In the genomic region with DNA sequence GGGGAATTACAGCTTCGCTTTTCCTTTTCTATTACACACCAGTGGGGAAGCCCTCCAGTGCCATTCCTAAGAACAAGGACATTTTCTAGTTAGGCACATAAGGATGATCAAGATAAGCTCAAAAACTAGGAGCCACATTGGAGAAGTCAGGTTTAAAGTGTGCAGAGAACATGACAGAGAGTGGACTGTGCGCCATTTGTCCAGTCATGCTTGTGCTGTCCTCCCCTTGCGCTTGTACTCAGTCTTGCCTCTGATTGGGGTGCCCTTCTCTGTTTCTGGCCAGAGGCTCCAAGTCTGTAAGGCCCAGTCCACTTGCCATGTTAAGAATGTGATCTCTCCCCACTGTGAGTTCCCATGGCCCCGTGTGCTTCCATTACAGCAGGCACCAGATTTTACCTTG, we compare ENCODE assay signal across 16 cellular contexts.
A peak's percentile ranks its signal among the peaks of the same experiment; 100 is the strongest.
DNase-seq lines count a peak whose midpoint lies in the region; ATAC-seq, FAIRE-seq and TF ChIP-seq lines count a peak whose summit lies in the region.
"Had no signal": no experiment of that assay in that cellular context is flagged by ENCODE, and none has a peak within 500 bp of the region (broad histone marks: within the 10 kb centered on the region; RNA-seq: fewer than 3 reads in every experiment).

No MANE protein-coding gene starts in this region.

- H3K9me3 ChIP-seq in CD4-positive, CD25-positive, alpha-beta regulatory T cell (ENCODE audit: control insufficient read depth in 2 of 2, low read length in 2 of 2): no peaks in the 10 kb centered on the region
- no peaks in the 10 kb centered on the region for H3K9me3 ChIP-seq in CD8-positive, alpha-beta T cell (ENCODE audit: low read length)
- H3K9me3 ChIP-seq in K562 (replicated peaks; ENCODE audit: control insufficient read depth, insufficient read depth, low read depth, low read length) (no peaks in the 10 kb centered on the region), neural progenitor cell (ENCODE audit: low read depth) (no peaks in the 10 kb centered on the region)
- H3K9me3 ChIP-seq: BLaER1 treated with 17β-estradiol and CSF1 and Interleukin-3, amounts not matched to agents 10 nM and 100 nM had no signal

- H3K36me3 ChIP-seq in CD4-positive, CD25-positive, alpha-beta regulatory T cell (ENCODE audit: control insufficient read depth, insufficient read depth, low read length): peaks cover 29% of the 10 kb centered on the region
- H3K36me3 ChIP-seq in CD8-positive, alpha-beta T cell (ENCODE audit: insufficient read depth, low read length): no peaks in the 10 kb centered on the region
- peaks cover 34% of the 10 kb centered on the region for H3K36me3 ChIP-seq in K562 (ENCODE audit: control insufficient read depth, insufficient read depth, low read length)
- H3K36me3 ChIP-seq in neural progenitor cell: no peaks in the 10 kb centered on the region

- ATAC-seq in CD4-positive, CD25-positive, alpha-beta regulatory T cell (ENCODE audit: low read depth in 2 of 2): no peak
- ATAC-seq in CD8-positive, alpha-beta T cell: no peak
- peak; percentile 59 for ATAC-seq in K562
- no peak for ATAC-seq in HG03139 (IDR thresholded peaks at IDR 0.05; ENCODE audit: unreplicated experiment)
- ATAC-seq: GM23338, HCT116 had no signal

- no peak for TF ChIP-seq EP300 in K562 (IDR thresholded peaks at IDR 0.05; ENCODE audit: low read length)

- FAIRE-seq in K562 (lab: Jason Lieb, UNC): no peak

- no peaks in the 10 kb centered on the region for H3K27me3 ChIP-seq in CD4-positive, CD25-positive, alpha-beta regulatory T cell (ENCODE audit: control insufficient read depth, insufficient read depth, low read length)
- H3K27me3 ChIP-seq in CD8-positive, alpha-beta T cell (ENCODE audit: insufficient read depth, low read length): no peaks in the 10 kb centered on the region
- no peaks in the 10 kb centered on the region for H3K27me3 ChIP-seq in K562 (ENCODE audit: control insufficient read depth in 2 of 2, insufficient read depth in 2 of 2, low read length in 2 of 2)
- H3K27me3 ChIP-seq in neural progenitor cell: no peaks in the 10 kb centered on the region
- H3K27me3 ChIP-seq: BLaER1 treated with 17β-estradiol and CSF1 and Interleukin-3, amounts not matched to agents 10 nM and 100 nM had no signal

- H3K27ac Mint-ChIP-seq in CD4-positive, CD25-positive, alpha-beta regulatory T cell: peak overlapping the region in 2 of 3 donors; percentile 55 to 59
- peak overlapping the region; percentile 41 for H3K27ac Mint-ChIP-seq in CD8-positive, alpha-beta T cell
- H3K27ac Mint-ChIP-seq in neural progenitor cell: no peak overlapping the region
- H3K27ac Mint-ChIP-seq: B cell, GM23338, HFFc6 had no signal

- no peaks in the 10 kb centered on the region for H3K9me3 Mint-ChIP-seq in CD4-positive, CD25-positive, alpha-beta regulatory T cell
- no peaks in the 10 kb centered on the region for H3K9me3 Mint-ChIP-seq in CD8-positive, alpha-beta T cell
- no peaks in the 10 kb centered on the region for H3K9me3 Mint-ChIP-seq in neural progenitor cell
- H3K9me3 Mint-ChIP-seq: GM23338, HFFc6 had no signal

- H3K4me2 ChIP-seq in K562 (ENCODE audit: insufficient read depth, low read length): no peak overlapping the region
- peak overlapping the region; percentile 1 for H3K4me2 ChIP-seq in neural progenitor cell
- H3K4me2 ChIP-seq: BLaER1 treated with 17β-estradiol and CSF1 and Interleukin-3, amounts not matched to agents 10 nM and 100 nM; GM23338 had no signal

- in situ Hi-C loops in K562 (cut with MboI): no loop called here

- H3K9ac ChIP-seq in K562 (ENCODE audit: insufficient read depth in 1 of 2, low read depth in 2 of 2, low read length in 2 of 2): peak overlapping the region in 1 of 2 experiments; percentile 57; a peak in 1 of 4 replicates
- no peak overlapping the region for H3K9ac ChIP-seq in neural progenitor cell
- H3K9ac ChIP-seq: BLaER1 treated with 17β-estradiol and CSF1 and Interleukin-3, amounts not matched to agents 10 nM and 100 nM had no signal

- no peak overlapping the region for H2AFZ ChIP-seq in K562 (ENCODE audit: low read depth, low read length)
- H2AFZ ChIP-seq in neural progenitor cell (replicated peaks): no peak overlapping the region
- H2AFZ ChIP-seq: GM23338 had no signal

- H3K9me1 ChIP-seq in K562 (ENCODE audit: control insufficient read depth, insufficient read depth, low read length): no peaks in the 10 kb centered on the region

- intact Hi-C loops in CD8-positive, alpha-beta T cell (cut with DNase I, micrococcal nuclease): no loop called here
- intact Hi-C loops in K562 (cut with micrococcal nuclease): no loop called here

- no TSS peak for BruUV-seq in K562 (replicated peaks; lab: Mats Ljungman, UMichigan)

- peaks cover 28% of the 10 kb centered on the region for H3K36me3 Mint-ChIP-seq in CD4-positive, CD25-positive, alpha-beta regulatory T cell
- H3K36me3 Mint-ChIP-seq in CD8-positive, alpha-beta T cell: peaks cover 22% of the 10 kb centered on the region
- H3K36me3 Mint-ChIP-seq in neural progenitor cell: no peaks in the 10 kb centered on the region

- H4K20me1 ChIP-seq in K562 (replicated peaks; ENCODE audit: control insufficient read depth, insufficient read depth, low read length) (no peaks in the 10 kb centered on the region), neural progenitor cell (ENCODE audit: low read depth) (no peaks in the 10 kb centered on the region)

- peaks cover 6 to 25% (median 14%) of the 10 kb centered on the region in 4 donors for H3K4me1 Mint-ChIP-seq in CD4-positive, CD25-positive, alpha-beta regulatory T cell
- H3K4me1 Mint-ChIP-seq in CD8-positive, alpha-beta T cell (ENCODE audit: low read depth): peaks cover 37% of the 10 kb centered on the region
- peaks cover 10% of the 10 kb centered on the region for H3K4me1 Mint-ChIP-seq in neural progenitor cell

- H3F3A ChIP-seq in neural progenitor cell (ENCODE audit: low read depth): peaks cover 7% of the 10 kb centered on the region

- peaks cover 3% of the 10 kb centered on the region for H3K4me1 ChIP-seq in CD4-positive, CD25-positive, alpha-beta regulatory T cell (ENCODE audit: control insufficient read depth, insufficient read depth, low read length, poor library complexity, severe bottlenecking)
- peaks cover 3% of the 10 kb centered on the region for H3K4me1 ChIP-seq in CD8-positive, alpha-beta T cell (ENCODE audit: insufficient read depth, low read length)
- H3K4me1 ChIP-seq in K562 (replicated peaks in 1 of 2; ENCODE audit: control insufficient read depth in 2 of 2, insufficient read depth in 2 of 2, low read length in 2 of 2): peaks cover 15 to 22% of the 10 kb centered on the region in 2 experiments; a peak in 4 of 5 replicates
- H3K4me1 ChIP-seq in neural progenitor cell: peaks cover 9% of the 10 kb centered on the region

- H3K4me3 ChIP-seq in CD4-positive, CD25-positive, alpha-beta regulatory T cell (ENCODE audit: low read depth, low read length): no peak overlapping the region
- H3K4me3 ChIP-seq in CD8-positive, alpha-beta T cell (ENCODE audit: low read depth, low read length): no peak overlapping the region
- H3K4me3 ChIP-seq in K562: no peak overlapping the region
- H3K4me3 ChIP-seq in neural progenitor cell: no peak overlapping the region
- H3K4me3 ChIP-seq: BLaER1 treated with 17β-estradiol and CSF1 and Interleukin-3, amounts not matched to agents 10 nM and 100 nM; GM23338 had no signal

- H3K27ac ChIP-seq in CD4-positive, CD25-positive, alpha-beta regulatory T cell (ENCODE audit: insufficient read depth, low read length, poor library complexity, severe bottlenecking): no peak overlapping the region
- no peak overlapping the region for H3K27ac ChIP-seq in CD8-positive, alpha-beta T cell (ENCODE audit: low read depth, low read length)
- H3K27ac ChIP-seq in K562 (ENCODE audit: extremely low read depth, low read depth, low read length) (peak overlapping the region; percentile 33; the same call in 2 of the 3 replicates), neural progenitor cell (no peak overlapping the region)
- H3K27ac ChIP-seq: BLaER1 treated with 17β-estradiol and CSF1 and Interleukin-3, amounts not matched to agents 10 nM and 100 nM had no signal

- no peak for TF ChIP-seq CTCF in CD8-positive, alpha-beta T cell (IDR thresholded peaks at IDR 0.05)
- no peak for TF ChIP-seq CTCF in K562 (IDR thresholded peaks at IDR 0.05 in 2 of 3, conservative IDR thresholded peaks at IDR 0.05 in 1 of 3; ENCODE audit: insufficient read depth in 2 of 3, low read depth in 1 of 3, low read length in 3 of 3)
- TF ChIP-seq CTCF in neural progenitor cell (IDR thresholded peaks at IDR 0.05): no peak

- no peak overlapping the region for H3K4me3 Mint-ChIP-seq in CD4-positive, CD25-positive, alpha-beta regulatory T cell
- H3K4me3 Mint-ChIP-seq in CD8-positive, alpha-beta T cell: no peak overlapping the region
- no peak overlapping the region for H3K4me3 Mint-ChIP-seq in neural progenitor cell
- H3K4me3 Mint-ChIP-seq: B cell, GM23338, HFFc6 had no signal

- POLR2A ChIA-PET in CD8-positive, alpha-beta T cell (lab: Charles Lee): no interaction called here
- POLR2A ChIA-PET in K562 (lab: Yijun Ruan, JAX): interaction anchor here (0.6 to 1.1 kb wide), 3 partner anchors 11 to 299 kb away, joined by 3 to 4 read pairs (median 3); no protein-coding TSS in a partner anchor

- DNase-seq in CD4-positive, CD25-positive, alpha-beta regulatory T cell: no peak
- DNase-seq in CD8-positive, alpha-beta T cell: no peak
- DNase-seq in K562 (ENCODE audit: extremely low read depth in 1 of 4, low spot score in 3 of 4) (no peak), neural progenitor cell (ENCODE audit: low spot score) (no peak), activated gamma-delta T cell treated with Interleukin-2 at 50 U/mL for 16 hours (no peak), NCI-H2196 treated with DMSO at 0.1 percent for 48 hours (lab: John Stamatoyannopoulos, UW; ENCODE audit: unreplicated experiment) (no peak)
- DNase-seq: DMS153, DMS79, GDM1, H7, HFFc6 had no signal

- CTCF ChIA-PET in CD8-positive, alpha-beta T cell (lab: Charles Lee): interaction anchor here (1.1 to 1.4 kb wide), 2 partner anchors 12 to 82 kb away, joined by 3 read pairs; no protein-coding TSS in a partner anchor
- CTCF ChIA-PET in K562 (lab: Yijun Ruan, JAX; ENCODE audit: low intra/inter-chr PET ratio): no interaction called here

- TF ChIP-seq RAD21 in K562 (CRISPR knock-in tag; conservative IDR thresholded peaks at IDR 0.05 in 1 of 2, IDR thresholded peaks at IDR 0.05 in 1 of 2): no peak

- TF ChIP-seq POLR2A in K562 (conservative IDR thresholded peaks at IDR 0.05): no peak

- 74% methylated on average over 4 of the region's 4 CpGs for WGBS in K562 (ENCODE audit: insufficient coverage, low coverage, missing lambda C conversion rate)

- no peaks in the 10 kb centered on the region for H3K27me3 Mint-ChIP-seq in CD4-positive, CD25-positive, alpha-beta regulatory T cell
- no peaks in the 10 kb centered on the region for H3K27me3 Mint-ChIP-seq in CD8-positive, alpha-beta T cell (ENCODE audit: low read depth)
- peaks cover 5% of the 10 kb centered on the region for H3K27me3 Mint-ChIP-seq in neural progenitor cell (ENCODE audit: insufficient read depth, low read depth)
- H3K27me3 Mint-ChIP-seq: B cell had no signal

- H3K79me2 ChIP-seq in K562 (ENCODE audit: control insufficient read depth, insufficient read depth, low read length) (no peaks in the 10 kb centered on the region), neural progenitor cell (ENCODE audit: low read depth) (no peaks in the 10 kb centered on the region)
